8 cellular contexts compared by ENCODE assay signal in genomic region chr2:8836979-8837794, GRCh38. TPM values are rescaled to one million over a fixed set of nuclear protein-coding genes. Genes with fewer than 3 reads are reported as not detected.
A peak's percentile ranks its signal among the peaks of the same experiment; 100 is the strongest.
DNase-seq lines count a peak whose midpoint lies in the region; ATAC-seq, FAIRE-seq and TF ChIP-seq lines count a peak whose summit lies in the region.

Gene KIDINS220 (minus strand): TSS chr2:8837613. CDS start chr2:8827093, 10,520 bp downstream.

- FAIRE-seq in GM12891 (lab: Jason Lieb, UNC), result peak; percentile 77

- H3K4me3 ChIP-seq in upper lobe of right lung, result peak within 1 kb of the TSS; percentile 98

- peaks cover 28% of the 10 kb centered on the region for H3K4me1 Mint-ChIP-seq in progenitor cell of endocrine pancreas (ENCODE audit: low read depth)

- peak; percentile 88 for TF ChIP-seq POLR2A in GM12891 (IDR thresholded peaks at IDR 0.05; ENCODE audit: low read depth, low read length)

- no peaks in the 10 kb centered on the region for H3K27me3 ChIP-seq in upper lobe of right lung

- peak within 1 kb of the TSS; percentile 91 for H3K27ac ChIP-seq in upper lobe of right lung

- peaks cover 25% of the 10 kb centered on the region for H3K4me1 ChIP-seq in upper lobe of right lung

- ATAC-seq in HG02678 (IDR thresholded peaks at IDR 0.05; ENCODE audit: unreplicated experiment) (peak; percentile 92), left cardiac atrium (peak; percentile 99 to 100), upper lobe of right lung (peak; percentile 98)

- peak within 1 kb of the TSS; percentile 98 for H3K4me3 Mint-ChIP-seq in progenitor cell of endocrine pancreas (ENCODE audit: low read depth)

- H3K9me3 Mint-ChIP-seq in progenitor cell of endocrine pancreas (ENCODE audit: low read depth), result peaks cover 7% of the 10 kb centered on the region

- no peaks in the 10 kb centered on the region for H3K27me3 Mint-ChIP-seq in progenitor cell of endocrine pancreas

- intact Hi-C loops in T-helper 1 cell treated with Interleukin-12 subunit alpha and Interleukin-12 subunit beta and Interleukin-4 antibody, amounts not matched to agents 30 ng/mL and 1 ng/mL, for 36 hours (cut with micrococcal nuclease), result loop anchor here (1.0 to 5.0 kb wide), 8 partner anchors 32 to 1976 kb away; partner anchors contain the start of genes ADAM17, HPCAL1 and PDIA6
- intact Hi-C loops in left cardiac atrium (cut with DNase I), result no loop called here
- intact Hi-C loops in upper lobe of right lung (cut with DNase I), result no loop called here

- TF ChIP-seq CTCF in progenitor cell of endocrine pancreas (IDR thresholded peaks at IDR 0.05; ENCODE audit: unreplicated experiment) (no peak), upper lobe of right lung (IDR thresholded peaks at IDR 0.05) (no peak)

- H3K9me3 ChIP-seq in upper lobe of right lung, result no peaks in the 10 kb centered on the region

- H3K36me3 Mint-ChIP-seq in progenitor cell of endocrine pancreas (ENCODE audit: insufficient read depth), result peaks cover 3% of the 10 kb centered on the region

- peak within 1 kb of the TSS; percentile 99 for H3K27ac Mint-ChIP-seq in progenitor cell of endocrine pancreas

- no peaks in the 10 kb centered on the region for H3K36me3 ChIP-seq in upper lobe of right lung

- peak; percentile 98 for DNase-seq in GM12891 (ENCODE audit: insufficient read length, low spot score)
- DNase-seq in NCI-H128 (lab: John Stamatoyannopoulos, UW; ENCODE audit: unreplicated experiment), result peak; percentile 21
- DNase-seq in amniotic epithelial cell (ENCODE audit: low read depth), result peak; percentile 65
- DNase-seq in left cardiac atrium, result peak; percentile 82
- DNase-seq in progenitor cell of endocrine pancreas (ENCODE audit: low spot score, unreplicated experiment), result peak; percentile 74
- peak; percentile 92 for DNase-seq in upper lobe of right lung

TF ChIP-seq in GM12891, 5 proteins besides CTCF, POLR2A, EP300 and RAD21:
- TF ChIP-seq PAX5 (IDR thresholded peaks at IDR 0.05; ENCODE audit: insufficient read depth, low read length, severe bottlenecking), result no peak
- 0 out of 2 replicates have a peak, but pooled peaks have one; percentile 56 for TF ChIP-seq POU2F2 (IDR thresholded peaks at IDR 0.05; ENCODE audit: low read depth, low read length)
- TF ChIP-seq SPI1 (IDR thresholded peaks at IDR 0.05; ENCODE audit: low read depth, low read length), result no peak
- TF ChIP-seq TAF1 (IDR thresholded peaks at IDR 0.05; ENCODE audit: low read depth, low read length), result peak; percentile 89
- TF ChIP-seq POLR2AphosphoS5 (IDR thresholded peaks at IDR 0.05; ENCODE audit: low read depth, low read length), result peak; percentile 87

RNA-seq across cellular contexts. Expression of gene KIDINS220, which starts in this region (rescaled TPM):
- polyA plus RNA-seq in GM12891 (2012; ENCODE audit: low read depth, missing spikeins), result 8.4 TPM
- 31.9 and 36.7 TPM in 2 replicates for total RNA-seq in T-helper 1 cell treated with Interleukin-12 subunit alpha and Interleukin-12 subunit beta and Interleukin-4 antibody, amounts not matched to agents 30 ng/mL and 1 ng/mL, for 36 hours
- total RNA-seq in left cardiac atrium (10 to 100 TPM; 34.2 to 36.6 TPM), progenitor cell of endocrine pancreas (96.7 and 99.2 TPM in 2 replicates), upper lobe of right lung (69.6 TPM)

Comparison
In these comparisons a context has a peak if more than half of its experiments do, and no peak if none do; other contexts are left out.
1. Peak in every context shown above with its lines: DNase-seq, ATAC-seq, H3K4me3 ChIP-seq and H3K27ac ChIP-seq.
2. DNase-seq: peak in every context shown above with its lines; median percentile 98 in GM12891; 92 in upper lobe of right lung; 82 in left cardiac atrium; 74 in progenitor cell of endocrine pancreas; 65 in amniotic epithelial cell; 21 in NCI-H128.